Comparison of ENCODE assay signal across 9 cellular contexts in the genomic region with DNA sequence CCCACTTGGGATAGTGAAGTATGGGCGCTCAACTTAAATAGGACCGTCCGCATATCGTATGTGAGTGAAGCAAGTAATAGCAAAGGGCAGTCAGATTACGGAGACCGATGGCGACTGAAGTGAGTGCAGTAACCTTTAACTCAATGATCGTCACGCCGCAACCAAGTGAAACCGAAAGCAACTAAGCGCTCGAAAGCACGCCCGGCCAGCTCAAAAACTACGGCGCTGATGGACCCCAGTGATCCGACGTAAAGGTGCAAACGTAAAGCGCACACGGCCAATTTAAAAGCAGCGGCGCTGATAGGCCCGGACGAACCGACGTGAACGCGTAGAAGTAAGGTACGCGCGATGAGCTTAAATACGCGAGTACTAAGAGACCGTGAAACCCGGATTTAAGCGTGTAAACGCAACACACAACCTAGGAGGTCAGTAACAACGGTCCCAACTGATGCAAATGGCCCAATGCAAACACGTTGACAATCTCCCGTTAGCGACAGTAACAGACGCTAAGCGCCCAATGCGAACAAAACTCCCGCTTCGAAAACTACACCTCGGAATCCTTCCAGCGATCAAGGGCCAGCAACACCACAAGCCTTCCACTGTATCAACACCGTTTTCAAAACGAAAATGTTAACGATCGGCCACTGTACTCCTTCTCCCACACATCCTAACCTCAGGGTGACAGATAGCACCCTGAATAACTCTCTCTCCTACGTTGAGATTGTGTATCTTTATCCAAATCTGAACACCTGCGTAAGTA. TPM values are rescaled to one million over a fixed set of nuclear protein-coding genes. Genes with fewer than 3 reads are reported as not detected.
DNase-seq lines count a peak whose midpoint lies in the region; ATAC-seq, FAIRE-seq and TF ChIP-seq lines count a peak whose summit lies in the region.
"Had no signal": no experiment of that assay in that cellular context is flagged by ENCODE, and none has a peak within 500 bp of the region (broad histone marks: within the 10 kb centered on the region; RNA-seq: fewer than 3 reads in every experiment).

No MANE protein-coding gene starts in this region.

- H2BK12ac ChIP-seq in H1 (ENCODE audit: low read depth, low read length) = peak overlapping the region; percentile 54; the same call in 1 of the 2 replicates

- H3K9me3 ChIP-seq in BE2C = no peaks in the 10 kb centered on the region
- no peaks in the 10 kb centered on the region for H3K9me3 ChIP-seq in H1 (ENCODE audit: insufficient read depth in 2 of 2, low read depth in 1 of 2, low read length in 1 of 2)

- H3K4me1 Mint-ChIP-seq in activated CD8-positive, alpha-beta memory T cell treated with anti-CD3 and anti-CD28 coated beads, Interleukin-2, amount 10 ng/mL, durations not matched to agents 7 days and 5 days = peaks cover 32% of the 10 kb centered on the region

- peak overlapping the region; percentile 24 for H3K4ac ChIP-seq in H1 (replicated peaks; ENCODE audit: insufficient read length, low read depth, low read length)

- TF ChIP-seq POLR2A in H1 (IDR thresholded peaks at IDR 0.05; ENCODE audit: control extremely low read depth in 1 of 2, low read depth in 2 of 2, low read length in 2 of 2) = peak; percentile 100

- H2AK5ac ChIP-seq in H1 (ENCODE audit: low read depth, low read length) = no peak overlapping the region

- H3K27ac Mint-ChIP-seq in activated CD8-positive, alpha-beta memory T cell treated with anti-CD3 and anti-CD28 coated beads, Interleukin-2, amount 10 ng/mL, durations not matched to agents 7 days and 5 days = peak overlapping the region; percentile 99

- peak overlapping the region; percentile 82 to 95 for H3K4me2 ChIP-seq in H1 (ENCODE audit: insufficient read depth in 1 of 2, low read depth in 2 of 2, low read length in 2 of 2)

- H3K14ac ChIP-seq in H1 (ENCODE audit: insufficient read length) = no peak overlapping the region

- WGBS in H1 (ENCODE audit: extremely low coverage in 1 of 2, insufficient coverage in 1 of 2, insufficient read length in 1 of 2, insufficient replicate concordance in 2 of 2, low coverage in 1 of 2, low lambda C conversion rate in 2 of 2, missing lambda C conversion rate in 1 of 2), 2 experiments = 2% methylated on average over 56 of the region's 56 CpGs; no CpG with 5 or more reads in 1 of the 2 experiments

- ATAC-seq in GM19351 (IDR thresholded peaks at IDR 0.05; ENCODE audit: unreplicated experiment) = peak; percentile 75
- ATAC-seq in activated CD8-positive, alpha-beta memory T cell treated with anti-CD3 and anti-CD28 coated beads, Interleukin-2, amount 10 ng/mL, durations not matched to agents 7 days and 5 days = peak; percentile 82

- H4K5ac ChIP-seq in H1 (ENCODE audit: insufficient read length, low read depth, low read length) = peak overlapping the region; percentile 77

- TF ChIP-seq RAD21 in H1 (IDR thresholded peaks at IDR 0.05 in 1 of 2, conservative IDR thresholded peaks at IDR 0.05 in 1 of 2; ENCODE audit: low read depth in 2 of 2, low read length in 2 of 2) = peak in 1 of 2 experiments; percentile 30; a peak in 1 of 4 replicates

- H3K9ac ChIP-seq in H1 (replicated peaks in 1 of 4; ENCODE audit: extremely low read depth in 1 of 4, low read depth in 3 of 4, low read length in 3 of 4) = peak overlapping the region; percentile 67 to 99 (median 96)

- peak overlapping the region; percentile 88 for H3K4me3 Mint-ChIP-seq in activated CD8-positive, alpha-beta memory T cell treated with anti-CD3 and anti-CD28 coated beads, Interleukin-2, amount 10 ng/mL, durations not matched to agents 7 days and 5 days

- peak overlapping the region; percentile 76; the same call in 1 of the 2 replicates for H3K18ac ChIP-seq in H1 (ENCODE audit: extremely low read depth, low read length)

- CTCF ChIA-PET in activated CD8-positive, alpha-beta memory T cell treated with anti-CD3 and anti-CD28 coated beads, Interleukin-2, amount 10 ng/mL, durations not matched to agents 7 days and 5 days (lab: Charles Lee) = interaction anchor here (0.8 to 5.5 kb wide), 7 partner anchors 21 to 123 kb away, joined by 3 to 25 read pairs (median 10); a partner anchor contains a TSS
- CTCF ChIA-PET in H1 (lab: Charles Lee; ENCODE audit: partially characterized antibody) = interaction anchor here (0.6 to 3.7 kb wide), 9 partner anchors 19 to 123 kb away, joined by 3 to 18 read pairs (median 6); a partner anchor contains a TSS

- H4K20me1 ChIP-seq in H1 (replicated peaks in 1 of 2; ENCODE audit: control insufficient read depth in 1 of 2, insufficient read depth in 2 of 2, low read length in 2 of 2) = no peaks in the 10 kb centered on the region

- no peaks in the 10 kb centered on the region for H3K27me3 Mint-ChIP-seq in activated CD8-positive, alpha-beta memory T cell treated with anti-CD3 and anti-CD28 coated beads, Interleukin-2, amount 10 ng/mL, durations not matched to agents 7 days and 5 days

- H2BK120ac ChIP-seq in H1 (replicated peaks; ENCODE audit: low read depth, low read length) = peak overlapping the region; percentile 88

- no peaks in the 10 kb centered on the region for H3K9me3 Mint-ChIP-seq in activated CD8-positive, alpha-beta memory T cell treated with anti-CD3 and anti-CD28 coated beads, Interleukin-2, amount 10 ng/mL, durations not matched to agents 7 days and 5 days (ENCODE audit: low read depth)

- TF ChIP-seq CTCF in BE2C (IDR thresholded peaks at IDR 0.05; ENCODE audit: low read depth, low read length) (no peak), HL-60 (IDR thresholded peaks at IDR 0.05; ENCODE audit: insufficient read depth, low read length) (no peak), H1 (IDR thresholded peaks at IDR 0.05; ENCODE audit: control extremely low read depth in 1 of 3, insufficient read depth in 1 of 3, low read depth in 1 of 3, low read length in 3 of 3) (no peak)

- peak; percentile 98 for FAIRE-seq in H1 (lab: Jason Lieb, UNC)

- H2BK15ac ChIP-seq in H1 (ENCODE audit: low read length) = no peak overlapping the region

- peaks cover 5% of the 10 kb centered on the region for H3K23me2 ChIP-seq in H1 (ENCODE audit: low read depth, low read length)

- peak overlapping the region; percentile 100 for H3K27ac ChIP-seq in HL-60 (replicated peaks)
- H3K27ac ChIP-seq in H1 (ENCODE audit: low read depth, low read length) = peak overlapping the region; percentile 100
- H3K27ac ChIP-seq: VCaP had no signal

- H3K4me3 ChIP-seq in BE2C (ENCODE audit: low read depth, low read length) (peak overlapping the region; percentile 75), HL-60 (replicated peaks; ENCODE audit: insufficient read depth, low read length) (peak overlapping the region; percentile 53), H1 (ENCODE audit: extremely low read depth in 1 of 4, insufficient read depth in 2 of 4, low read depth in 3 of 4, low read length in 4 of 4) (peak overlapping the region; percentile 60 to 70 (median 67))

- POLR2A ChIA-PET in H1 (lab: Charles Lee; ENCODE audit: partially characterized antibody) = interaction anchor here (0.6 to 6.9 kb wide), 50 partner anchors 8 to 403 kb away, joined by 3 to 105 read pairs (median 5); a partner anchor contains a TSS

- no peak overlapping the region for H3K23ac ChIP-seq in H1 (ENCODE audit: insufficient read length)

- H3K79me2 ChIP-seq in H1 (ENCODE audit: control insufficient read depth in 1 of 2, insufficient read depth in 2 of 2, low read length in 2 of 2) = no peaks in the 10 kb centered on the region

- H3K4me1 ChIP-seq in BE2C (peaks cover 9% of the 10 kb centered on the region; the same call in 1 of the 2 replicates), H1 (replicated peaks in 1 of 4; ENCODE audit: control insufficient read depth in 3 of 4, insufficient read depth in 4 of 4, low read length in 3 of 4) (peaks cover 2 to 9% (median 3%) of the 10 kb centered on the region in 4 experiments; a peak in 5 of 7 replicates)

- H2BK20ac ChIP-seq in H1 (ENCODE audit: low read length) = no peak overlapping the region; the same call in 1 of the 2 replicates

- H3K79me1 ChIP-seq in H1 (ENCODE audit: low read depth, low read length) = no peaks in the 10 kb centered on the region

- H3K36me3 ChIP-seq in BE2C = no peaks in the 10 kb centered on the region
- H3K36me3 ChIP-seq in H1 (ENCODE audit: control insufficient read depth in 2 of 4, insufficient read depth in 4 of 4, low read length in 3 of 4) = no peaks in the 10 kb centered on the region

- H2BK5ac ChIP-seq in H1 (ENCODE audit: low read depth, low read length) = peak overlapping the region; percentile 99

- H4K8ac ChIP-seq in H1 (ENCODE audit: extremely low read depth, insufficient read depth, low read length) = no peak overlapping the region

- peaks cover 1% of the 10 kb centered on the region for H3K36me3 Mint-ChIP-seq in activated CD8-positive, alpha-beta memory T cell treated with anti-CD3 and anti-CD28 coated beads, Interleukin-2, amount 10 ng/mL, durations not matched to agents 7 days and 5 days

- H3K27me3 ChIP-seq in BE2C (no peaks in the 10 kb centered on the region), HL-60 (ENCODE audit: insufficient read depth, poor library complexity, severe bottlenecking) (no peaks in the 10 kb centered on the region), H1 (replicated peaks in 1 of 4; ENCODE audit: control insufficient read depth in 3 of 4, extremely low read depth in 1 of 4, insufficient read depth in 3 of 4, low read length in 3 of 4) (peaks cover 0 to 17% (median 7%) of the 10 kb centered on the region in 4 experiments; a peak in 5 of 7 replicates)

- H2AFZ ChIP-seq in H1 (ENCODE audit: low read length) = 0 out of 2 replicates have a peak overlapping the region, but pooled peaks have one; percentile 0

- DNase-seq in BE2C = peak; percentile 94
- peak; percentile 97 to 100 for DNase-seq in HL-60 (ENCODE audit: low read depth in 1 of 2, low spot score in 1 of 2)
- DNase-seq in NOMO-1 (lab: John Stamatoyannopoulos, UW; ENCODE audit: unreplicated experiment in 2 of 2) = peak; percentile 89 to 92
- DNase-seq in activated CD8-positive, alpha-beta memory T cell treated with anti-CD3 and anti-CD28 coated beads, Interleukin-2, amount 10 ng/mL, durations not matched to agents 7 days and 5 days = peak; percentile 97
- peak; percentile 88 to 98 for DNase-seq in H1 (ENCODE audit: low read depth in 1 of 2, low spot score in 2 of 2)
- peak; percentile 93 for DNase-seq in mesenteric fat pad (ENCODE audit: low spot score)
- peak; percentile 81 for DNase-seq in stimulated activated CD8-positive, alpha-beta memory T cell treated with anti-CD3 and anti-CD28 coated beads, Interleukin-15, amount 100 ng/mL, for 1 hour (ENCODE audit: low read depth)

- H3K56ac ChIP-seq in H1 (replicated peaks; ENCODE audit: insufficient read length, low read depth, low read length) = peak overlapping the region; percentile 69

- TF ChIP-seq EP300 in H1 (IDR thresholded peaks at IDR 0.05; ENCODE audit: borderline replicate concordance in 1 of 2, low read depth in 2 of 2, low read length in 2 of 2) = peak in 1 of 2 experiments; percentile 80; a peak in 1 of 3 replicates

- peak overlapping the region; percentile 67 for H4K91ac ChIP-seq in H1 (replicated peaks; ENCODE audit: insufficient read length, low read length)

RNA-seq across cellular contexts. Expression of a gene that starts 37.9 kb away (rescaled TPM):
- 78.8 TPM for polyA plus RNA-seq in BE2C (2012; ENCODE audit: insufficient read depth, insufficient read length, low read depth)
- total RNA-seq in activated CD8-positive, alpha-beta memory T cell treated with anti-CD3 and anti-CD28 coated beads, Interleukin-2, amount 10 ng/mL, durations not matched to agents 7 days and 5 days = 1 to 10 TPM; 2.5 to 3.2 TPM
- 8.4 TPM in 2 replicates for total RNA-seq in H1 (2021; fragmentation: NEBNext Ultra II Directional; extraction: Animal tissue kit (Norgen Biotek cat#: 25700))
- polyA plus RNA-seq in H1 (2011; rRNA removed) = 9.2 and 16.2 TPM in 2 replicates
- 13.0 TPM for polyA plus RNA-seq in H1 (2011; cell fraction: cytosol; rRNA removed)
- 10.2 TPM for polyA plus RNA-seq in H1 (2011; cell fraction: nucleus; rRNA removed)
- polyA plus RNA-seq in H1 (2012, experiment 1 of 2) = 7.8 to 9.1 TPM (median 8.5 TPM) in 4 replicates
- polyA plus RNA-seq in H1 (2012, experiment 2 of 2) = 8.1 TPM
- polyA plus RNA-seq in H1 (2013, experiment 1 of 2) = 4.9 TPM
- polyA plus RNA-seq in H1 (2013, experiment 2 of 2) = 5.6 TPM
- polyA minus RNA-seq in H1 (2011; rRNA and poly(A)+ RNA removed) = 6.4 and 7.0 TPM in 2 replicates
- 5.1 TPM for polyA minus RNA-seq in H1 (2011; cell fraction: cytosol; rRNA and poly(A)+ RNA removed)
- 9.5 TPM for polyA minus RNA-seq in H1 (2011; cell fraction: nucleus; rRNA and poly(A)+ RNA removed)
- total RNA-seq in mesenteric fat pad = 18.0 TPM

Comparison
In these comparisons a context has a peak if more than half of its experiments do, and no peak if none do; other contexts are left out.
1. Peak in every context shown above with its lines: DNase-seq, ATAC-seq, H3K4me3 ChIP-seq and H3K27ac ChIP-seq.